Comparison of ENCODE assay signal across 18 cellular contexts in the genomic region with DNA sequence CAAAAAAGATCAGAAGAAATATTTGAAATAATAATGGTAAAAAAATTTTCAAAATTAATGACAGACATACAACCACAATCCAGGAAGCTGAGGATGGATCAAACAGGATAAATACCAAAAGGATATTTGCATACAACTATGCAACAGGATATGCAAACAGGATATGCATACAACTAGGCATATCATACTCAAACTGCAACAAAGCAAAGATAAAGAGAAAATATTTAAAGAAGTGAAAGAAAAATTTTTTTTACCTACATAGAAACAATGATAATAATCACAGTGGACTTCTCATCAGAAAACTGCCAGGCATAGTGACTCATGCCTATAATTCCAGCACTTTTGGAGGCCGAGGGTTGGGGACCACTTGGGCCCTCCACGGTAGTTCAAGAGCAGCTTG.
"Had no signal": no experiment of that assay in that cellular context is flagged by ENCODE, and none has a peak within 500 bp of the region (broad histone marks: within the 10 kb centered on the region; RNA-seq: fewer than 3 reads in every experiment).

No MANE protein-coding gene starts in this region.

- H3K27ac Mint-ChIP-seq: activated CD4-positive, alpha-beta memory T cell treated with anti-CD3 and anti-CD28 coated beads for 36 hours; activated CD4-positive, alpha-beta T cell treated with anti-CD3 and anti-CD28 coated beads for 36 hours; activated CD8-positive, alpha-beta memory T cell treated with anti-CD3 and anti-CD28 coated beads, Interleukin-2, amount 10 ng/mL, durations not matched to agents 7 days and 5 days; activated naive CD4-positive, alpha-beta T cell treated with anti-CD3 and anti-CD28 coated beads, Interleukin-2, amount 50 U/mL, for 72 hours; memory B cell; natural killer cell had no signal

- ATAC-seq: activated CD4-positive, alpha-beta T cell treated with anti-CD3 and anti-CD28 coated beads for 36 hours; activated CD8-positive, alpha-beta memory T cell treated with anti-CD3 and anti-CD28 coated beads, Interleukin-2, amount 10 ng/mL, durations not matched to agents 7 days and 5 days; activated naive CD4-positive, alpha-beta T cell treated with anti-CD3 and anti-CD28 coated beads, Interleukin-2, amount 50 U/mL, for 72 hours; left ventricle myocardium superior; natural killer cell; right cardiac atrium had no signal

- H3K36me3 Mint-ChIP-seq: natural killer cell had no signal

- H3K4me3 Mint-ChIP-seq: activated CD4-positive, alpha-beta memory T cell treated with anti-CD3 and anti-CD28 coated beads for 36 hours; activated CD4-positive, alpha-beta T cell treated with anti-CD3 and anti-CD28 coated beads for 36 hours; activated CD8-positive, alpha-beta memory T cell treated with anti-CD3 and anti-CD28 coated beads, Interleukin-2, amount 10 ng/mL, durations not matched to agents 7 days and 5 days; memory B cell; natural killer cell had no signal

- DNase-seq: activated CD4-positive, alpha-beta memory T cell treated with anti-CD3 and anti-CD28 coated beads for 36 hours; activated CD4-positive, alpha-beta T cell treated with anti-CD3 and anti-CD28 coated beads for 36 hours; activated CD8-positive, alpha-beta memory T cell treated with anti-CD3 and anti-CD28 coated beads, Interleukin-2, amount 10 ng/mL, durations not matched to agents 7 days and 5 days; activated T-cell treated with anti-CD3 and anti-CD28 coated beads, Interleukin-2, amount 50 U/mL, for 1 hour; central memory CD4-positive, alpha-beta T cell; esophagus squamous epithelium; hippocampal formation; left ventricle myocardium superior; natural killer cell; nucleus accumbens; right cardiac atrium; small intestine; stimulated activated CD4-positive, alpha-beta T cell treated with anti-CD3 and anti-CD28 coated beads, Interleukin-4, amount 100 ng/mL, for 4 hours; stimulated activated CD8-positive, alpha-beta memory T cell treated with anti-CD3 and anti-CD28 coated beads, Interleukin-4, amount 100 ng/mL, for 48 hours; stimulated activated naive CD4-positive, alpha-beta T cell treated with Interleukin-2 at 50 U/mL for 16 hours; substantia nigra had no signal

- H3K4me1 Mint-ChIP-seq: natural killer cell had no signal
